Comparison of ENCODE assay signal across 8 cellular contexts in genomic region chr20:44552950-44553908, GRCh38. TPM values are rescaled to one million over a fixed set of nuclear protein-coding genes. Genes with fewer than 3 reads are reported as not detected.
DNase-seq lines count a peak whose midpoint lies in the region; ATAC-seq, FAIRE-seq and TF ChIP-seq lines count a peak whose summit lies in the region.

No MANE protein-coding gene starts in this region.

- intact Hi-C loops in HepG2 (cut with micrococcal nuclease; ENCODE audit: unreplicated experiment) = no loop called here

- FAIRE-seq in HepG2 (lab: Jason Lieb, UNC) (peak; percentile 76), GM12891 (lab: Jason Lieb, UNC) (no peak)

- no peak overlapping the region for H2AFZ ChIP-seq in HepG2 (ENCODE audit: low read length)

- H4K20me1 ChIP-seq in HepG2 (ENCODE audit: insufficient read depth, low read length) = no peaks in the 10 kb centered on the region

- H3K4me2 ChIP-seq in HepG2 (ENCODE audit: low read depth, low read length) = peak overlapping the region; percentile 52

- TF ChIP-seq EP300 in HepG2 (IDR thresholded peaks at IDR 0.05; ENCODE audit: low read depth in 2 of 2, low read length in 2 of 2) = no peak; a peak in 1 of 4 replicates
- no peak for TF ChIP-seq EP300 in HepG2 (CRISPR knock-in tag; IDR thresholded peaks at IDR 0.05; ENCODE audit: borderline replicate concordance)

- H3K4me3 ChIP-seq in HepG2 (replicated peaks in 1 of 3; ENCODE audit: insufficient read depth in 1 of 3, low read depth in 2 of 3, low read length in 3 of 3) = no peak overlapping the region; a peak in 1 of 6 replicates

- ATAC-seq in HepG2 = peak; percentile 81

- H3K4me1 ChIP-seq in HepG2 (ENCODE audit: insufficient read depth, low read length) = peaks cover 27% of the 10 kb centered on the region

- POLR2A ChIA-PET in HepG2 (lab: Yijun Ruan, JAX) = interaction anchor here (1.1 to 1.5 kb wide), 4 partner anchors 11 to 31 kb away, joined by 3 to 6 read pairs (median 4); partner anchors contain the start of gene SERINC3

- in situ Hi-C loops in HepG2 (cut with HindIII; ENCODE audit: extremely low pct_ligation_motif_present, low pct_unique_long_range_greater_than_20kb) = no loop called here

- H3K27me3 ChIP-seq in HepG2 (ENCODE audit: control insufficient read depth in 1 of 2, insufficient read depth in 2 of 2, low read length in 2 of 2) = no peaks in the 10 kb centered on the region

- CTCF ChIA-PET in HepG2 (lab: Yijun Ruan, JAX; ENCODE audit: low intra/inter-chr PET ratio, low total read pairs) = no interaction called here

- DNase-seq in AG08396 (ENCODE audit: low spot score) = peak; percentile 44
- peak; percentile 82 for DNase-seq in HS-5 (ENCODE audit: low read depth)
- peak; percentile 41 for DNase-seq in amniotic stem cell (lab: John Stamatoyannopoulos, UW)
- peak; percentile 39 for DNase-seq in HepG2 (ENCODE audit: low spot score)
- no peak for DNase-seq in NCI-H524 treated with DMSO at 0.1 percent for 48 hours (lab: John Stamatoyannopoulos, UW)
- no peak for DNase-seq in NCI-H1436 treated with DMSO at 0.1 percent for 48 hours (lab: John Stamatoyannopoulos, UW)
- no peak for DNase-seq in NCI-H1048 (lab: John Stamatoyannopoulos, UW)
- no peak for DNase-seq in GM12891 (ENCODE audit: insufficient read length, low spot score)

- no peaks in the 10 kb centered on the region for H3K36me3 ChIP-seq in HepG2 (replicated peaks in 1 of 2; ENCODE audit: control insufficient read depth in 1 of 2, insufficient read depth in 2 of 2, low read length in 2 of 2)

- peak overlapping the region; percentile 16 for H3K27ac ChIP-seq in HepG2 (ENCODE audit: extremely low read length, insufficient read depth, low read length)

- WGBS in HepG2 (ENCODE audit: low lambda C conversion rate) = 32% methylated on average over 6 of the region's 6 CpGs

- no peak for TF ChIP-seq RAD21 in HepG2 (CRISPR knock-in tag; IDR thresholded peaks at IDR 0.05)

- peaks cover 6% of the 10 kb centered on the region for H3K79me2 ChIP-seq in HepG2 (ENCODE audit: insufficient read depth, low read length)

- peak overlapping the region; percentile 27; the same call in 1 of the 2 replicates for H3K9ac ChIP-seq in HepG2 (ENCODE audit: insufficient read depth, low read depth, low read length)

- BruUV-seq in HepG2 (replicated peaks; lab: Mats Ljungman, UMichigan) = no TSS peak

- H3K9me3 ChIP-seq in HepG2 (ENCODE audit: low read length) = no peaks in the 10 kb centered on the region

- TF ChIP-seq POLR2A in HepG2 (IDR thresholded peaks at IDR 0.05; ENCODE audit: insufficient read depth in 1 of 2, low read depth in 2 of 2, low read length in 2 of 2) (no peak), GM12891 (IDR thresholded peaks at IDR 0.05; ENCODE audit: low read depth, low read length) (no peak)

- no peak for TF ChIP-seq CTCF in HepG2 (CRISPR knock-in tag; IDR thresholded peaks at IDR 0.05)

TF ChIP-seq in HepG2, 621 proteins besides CTCF, POLR2A, EP300 and RAD21 (continues in another document):
- TF ChIP-seq IKZF5 (CRISPR knock-in tag; IDR thresholded peaks at IDR 0.05) (0 out of 2 replicates have a peak, but pooled peaks have one; percentile 16), DBP (CRISPR knock-in tag; IDR thresholded peaks at IDR 0.05; ENCODE audit: not compliant biosample characterization) (no peak), ZNF772 (CRISPR knock-in tag; IDR thresholded peaks at IDR 0.05) (no peak)

TF ChIP-seq in GM12891, 5 proteins besides CTCF, POLR2A, EP300 and RAD21:
- TF ChIP-seq SPI1 (IDR thresholded peaks at IDR 0.05; ENCODE audit: low read depth, low read length) (no peak), PAX5 (IDR thresholded peaks at IDR 0.05; ENCODE audit: insufficient read depth, low read length, severe bottlenecking) (no peak), POU2F2 (IDR thresholded peaks at IDR 0.05; ENCODE audit: low read depth, low read length) (no peak), TAF1 (IDR thresholded peaks at IDR 0.05; ENCODE audit: low read depth, low read length) (no peak), POLR2AphosphoS5 (IDR thresholded peaks at IDR 0.05; ENCODE audit: low read depth, low read length) (no peak)

RNA-seq across cellular contexts. Expression of gene PKIG, which starts 29.1 kb away (rescaled TPM):
- total RNA-seq in HepG2 (2016; rRNA removed; fragmentation: Illumina TruSeq; extraction: Trizol) = 44.5 and 47.6 TPM in 2 replicates
- total RNA-seq in HepG2 (2016; cell fraction: cytosol; rRNA removed; fragmentation: Illumina TruSeq; extraction: Trizol; ENCODE audit: low read depth) = 153 and 165 TPM in 2 replicates
- 46.5 and 47.5 TPM in 2 replicates for total RNA-seq in HepG2 (2016; cell fraction: insoluble cytoplasmic fraction; rRNA removed; fragmentation: Illumina TruSeq; extraction: Trizol)
- total RNA-seq in HepG2 (2016; cell fraction: membrane; rRNA removed; fragmentation: Illumina TruSeq; extraction: Trizol) = 152 and 172 TPM in 2 replicates
- total RNA-seq in HepG2 (2016; cell fraction: nucleus; rRNA removed; fragmentation: Illumina TruSeq; extraction: Trizol) = 15.9 and 17.5 TPM in 2 replicates
- 30.8 and 31.0 TPM in 2 replicates for polyA plus RNA-seq in HepG2 (2011; rRNA removed)
- 38.5 and 44.2 TPM in 2 replicates for polyA plus RNA-seq in HepG2 (2011; cell fraction: cytosol; rRNA removed)
- polyA plus RNA-seq in HepG2 (2011; cell fraction: nucleus; rRNA removed) = 16.9 and 18.1 TPM in 2 replicates
- 31.8 and 34.8 TPM in 2 replicates for polyA plus RNA-seq in HepG2 (2012)
- 204 and 234 TPM in 2 replicates for polyA plus RNA-seq in HepG2 (2016; cell fraction: cytosol; fragmentation: Illumina TruSeq; extraction: Trizol; ENCODE audit: low read depth)
- 54.1 and 61.3 TPM in 2 replicates for polyA plus RNA-seq in HepG2 (2016; cell fraction: insoluble cytoplasmic fraction; fragmentation: Illumina TruSeq; extraction: Trizol; ENCODE audit: low read depth)
- polyA plus RNA-seq in HepG2 (2016; cell fraction: membrane; fragmentation: Illumina TruSeq; extraction: Trizol; ENCODE audit: low read depth) = 173 and 198 TPM in 2 replicates
- polyA plus RNA-seq in HepG2 (2016; cell fraction: nucleus; fragmentation: Illumina TruSeq; extraction: Trizol; ENCODE audit: insufficient read depth, low read depth) = 31.1 and 35.7 TPM in 2 replicates
- 5.9 and 22.6 TPM in 2 replicates for polyA minus RNA-seq in HepG2 (2011; rRNA and poly(A)+ RNA removed; ENCODE audit: low replicate concordance)
- polyA minus RNA-seq in HepG2 (2011; cell fraction: cytosol; rRNA and poly(A)+ RNA removed) = 13.4 and 14.9 TPM in 2 replicates
- 9.3 and 9.9 TPM in 2 replicates for polyA minus RNA-seq in HepG2 (2011; cell fraction: nucleus; rRNA and poly(A)+ RNA removed)
- 27.4 TPM for polyA plus RNA-seq in GM12891 (2012; ENCODE audit: low read depth, missing spikeins)

RNA-seq across cellular contexts. Expression of gene SERINC3, which starts 31.4 kb away (rescaled TPM):
- total RNA-seq in HepG2 (2016; rRNA removed; fragmentation: Illumina TruSeq; extraction: Trizol) = 53.5 and 82.0 TPM in 2 replicates
- 18.2 and 23.6 TPM in 2 replicates for total RNA-seq in HepG2 (2016; cell fraction: cytosol; rRNA removed; fragmentation: Illumina TruSeq; extraction: Trizol; ENCODE audit: low read depth)
- 60.4 and 86.2 TPM in 2 replicates for total RNA-seq in HepG2 (2016; cell fraction: insoluble cytoplasmic fraction; rRNA removed; fragmentation: Illumina TruSeq; extraction: Trizol)
- total RNA-seq in HepG2 (2016; cell fraction: membrane; rRNA removed; fragmentation: Illumina TruSeq; extraction: Trizol) = 40.1 and 41.9 TPM in 2 replicates
- 61.2 and 69.4 TPM in 2 replicates for total RNA-seq in HepG2 (2016; cell fraction: nucleus; rRNA removed; fragmentation: Illumina TruSeq; extraction: Trizol)
- 208 and 226 TPM in 2 replicates for polyA plus RNA-seq in HepG2 (2011; rRNA removed)
- 233 and 277 TPM in 2 replicates for polyA plus RNA-seq in HepG2 (2011; cell fraction: cytosol; rRNA removed)
- polyA plus RNA-seq in HepG2 (2011; cell fraction: nucleus; rRNA removed) = 99.3 and 112 TPM in 2 replicates
- 113 and 127 TPM in 2 replicates for polyA plus RNA-seq in HepG2 (2012)
- 14.1 and 17.6 TPM in 2 replicates for polyA plus RNA-seq in HepG2 (2016; cell fraction: cytosol; fragmentation: Illumina TruSeq; extraction: Trizol; ENCODE audit: low read depth)
- 45.2 and 48.0 TPM in 2 replicates for polyA plus RNA-seq in HepG2 (2016; cell fraction: insoluble cytoplasmic fraction; fragmentation: Illumina TruSeq; extraction: Trizol; ENCODE audit: low read depth)
- 24.9 and 28.0 TPM in 2 replicates for polyA plus RNA-seq in HepG2 (2016; cell fraction: membrane; fragmentation: Illumina TruSeq; extraction: Trizol; ENCODE audit: low read depth)
- polyA plus RNA-seq in HepG2 (2016; cell fraction: nucleus; fragmentation: Illumina TruSeq; extraction: Trizol; ENCODE audit: insufficient read depth, low read depth) = 80.9 and 84.6 TPM in 2 replicates
- 441 and 695 TPM in 2 replicates for polyA minus RNA-seq in HepG2 (2011; rRNA and poly(A)+ RNA removed; ENCODE audit: low replicate concordance)
- 196 and 254 TPM in 2 replicates for polyA minus RNA-seq in HepG2 (2011; cell fraction: cytosol; rRNA and poly(A)+ RNA removed)
- polyA minus RNA-seq in HepG2 (2011; cell fraction: nucleus; rRNA and poly(A)+ RNA removed) = 98.0 and 139 TPM in 2 replicates
- polyA plus RNA-seq in GM12891 (2012; ENCODE audit: low read depth, missing spikeins) = 26.3 TPM

Comparison
In these comparisons a context has a peak if more than half of its experiments do, and no peak if none do; other contexts are left out.
1. DNase-seq: peak in AG08396 (single experiment), HS-5 (single experiment), amniotic stem cell (single experiment) and HepG2 (single experiment); none in NCI-H524 treated with DMSO at 0.1 percent for 48 hours (single experiment), NCI-H1436 treated with DMSO at 0.1 percent for 48 hours (single experiment), NCI-H1048 (single experiment) and GM12891 (single experiment).